9 cellular contexts compared by ENCODE assay signal in the genomic region with DNA sequence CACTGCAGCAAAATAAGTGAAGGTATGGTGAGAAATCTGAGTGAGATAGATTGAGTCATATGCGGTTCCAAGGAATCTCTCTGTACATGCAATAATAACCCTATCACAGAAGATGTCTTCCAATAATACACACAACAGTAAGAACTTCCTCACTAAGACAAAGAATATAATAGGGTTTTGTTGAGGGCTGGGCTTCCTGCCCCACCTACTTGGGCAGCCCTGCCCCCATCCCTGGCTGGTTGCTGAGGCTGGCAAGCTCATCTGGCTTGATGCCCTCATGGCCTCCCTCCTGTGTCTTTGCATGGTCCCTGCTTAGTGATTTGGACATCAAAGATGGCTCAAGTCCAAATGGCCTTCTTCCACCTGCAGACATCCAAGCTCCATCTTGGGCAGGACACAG. TPM values are rescaled to one million over a fixed set of nuclear protein-coding genes. Genes with fewer than 3 reads are reported as not detected.
DNase-seq lines count a peak whose midpoint lies in the region; ATAC-seq, FAIRE-seq and TF ChIP-seq lines count a peak whose summit lies in the region.
"Had no signal": no experiment of that assay in that cellular context is flagged by ENCODE, and none has a peak within 500 bp of the region (broad histone marks: within the 10 kb centered on the region; RNA-seq: fewer than 3 reads in every experiment).

No MANE protein-coding gene starts in this region.

- BruUV-seq in Calu3 (replicated peaks; lab: Mats Ljungman, UMichigan): no TSS peak

- no peaks in the 10 kb centered on the region for H3K9me3 ChIP-seq in astrocyte (ENCODE audit: insufficient read depth, low read depth, low read length)

- peaks cover 25% of the 10 kb centered on the region for H3K4me1 ChIP-seq in astrocyte (ENCODE audit: insufficient read depth, low read length)

- H3K27me3 ChIP-seq in astrocyte (ENCODE audit: insufficient read depth, low read length): no peaks in the 10 kb centered on the region

- H2AFZ ChIP-seq in astrocyte (ENCODE audit: low read depth, low read length): no peak overlapping the region

- H3K27me3 Mint-ChIP-seq in Calu3 (ENCODE audit: unreplicated experiment): no peaks in the 10 kb centered on the region
- no peaks in the 10 kb centered on the region for H3K27me3 Mint-ChIP-seq in astrocyte (ENCODE audit: low read depth, unreplicated experiment)
- H3K27me3 Mint-ChIP-seq: IgD-negative memory B cell had no signal

- H3K4me1 Mint-ChIP-seq in Calu3 (ENCODE audit: low read depth, unreplicated experiment): peaks cover 40% of the 10 kb centered on the region
- H3K4me1 Mint-ChIP-seq in astrocyte (ENCODE audit: low read depth, unreplicated experiment): peaks cover 15% of the 10 kb centered on the region

- no peaks in the 10 kb centered on the region for H3K36me3 ChIP-seq in astrocyte (ENCODE audit: insufficient read depth, low read length)

- H3K9ac ChIP-seq in astrocyte (ENCODE audit: low read length): peak overlapping the region; percentile 37

- ATAC-seq in HG02852 (IDR thresholded peaks at IDR 0.05; ENCODE audit: unreplicated experiment) (no peak), HG03457 (IDR thresholded peaks at IDR 0.05; ENCODE audit: unreplicated experiment) (no peak)

- H4K20me1 ChIP-seq in astrocyte (ENCODE audit: insufficient read depth, low read length): no peaks in the 10 kb centered on the region

- H3K4me3 Mint-ChIP-seq in Calu3 (ENCODE audit: low read depth, unreplicated experiment) (peak overlapping the region; percentile 76), astrocyte (ENCODE audit: unreplicated experiment) (no peak overlapping the region)

- H3K79me2 ChIP-seq in astrocyte (ENCODE audit: insufficient read depth, low read length): no peaks in the 10 kb centered on the region

- peak overlapping the region; percentile 86 for H3K4me2 ChIP-seq in astrocyte (ENCODE audit: low read length)

- FAIRE-seq in astrocyte (lab: Jason Lieb, UNC): no peak

- H3K27ac ChIP-seq in astrocyte (ENCODE audit: low read depth, low read length): peak overlapping the region; percentile 70

- peak; percentile 66 for DNase-seq in Calu3
- peak; percentile 69 for DNase-seq in NCI-H2227 treated with DMSO at 0.1 percent for 48 hours (lab: John Stamatoyannopoulos, UW)
- peak; percentile 55 for DNase-seq in astrocyte (ENCODE audit: low read depth)
- peak; percentile 84 for DNase-seq in midbrain (lab: John Stamatoyannopoulos, UW)
- no peak for DNase-seq in SKM-1 (lab: John Stamatoyannopoulos, UW; ENCODE audit: unreplicated experiment)
- no peak for DNase-seq in H4 (ENCODE audit: low spot score)

- TF ChIP-seq CTCF in Calu3 (IDR thresholded peaks at IDR 0.05; ENCODE audit: unreplicated experiment) (no peak), astrocyte (IDR thresholded peaks at IDR 0.05; ENCODE audit: insufficient read depth, low read depth, low read length) (no peak)

- H3K36me3 Mint-ChIP-seq in Calu3 (ENCODE audit: insufficient read depth, unreplicated experiment) (peaks cover 17% of the 10 kb centered on the region), astrocyte (ENCODE audit: low read depth, unreplicated experiment) (no peaks in the 10 kb centered on the region)
- H3K36me3 Mint-ChIP-seq: IgD-negative memory B cell had no signal

- no peak overlapping the region for H3K4me3 ChIP-seq in astrocyte (ENCODE audit: insufficient read depth, low read depth, low read length)

- H3K9me3 Mint-ChIP-seq in Calu3 (ENCODE audit: low read depth, unreplicated experiment) (no peaks in the 10 kb centered on the region), astrocyte (ENCODE audit: unreplicated experiment) (no peaks in the 10 kb centered on the region)

- H3K27ac Mint-ChIP-seq in Calu3 (ENCODE audit: unreplicated experiment) (peak overlapping the region; percentile 91), astrocyte (ENCODE audit: unreplicated experiment) (peak overlapping the region; percentile 69)

- CTCF ChIA-PET in Calu3 (lab: Charles Lee): no interaction called here

- intact Hi-C loops in Calu3 (cut with micrococcal nuclease; ENCODE audit: unreplicated experiment): loop anchor here (5.0 to 10.0 kb wide), 2 partner anchors 92 to 255 kb away; no protein-coding TSS in a partner anchor

RNA-seq across cellular contexts. Expression of a gene that starts 2.7 kb away (rescaled TPM):
- 21.7 and 22.5 TPM in 2 replicates for total RNA-seq in Calu3 (2022)
- total RNA-seq in astrocyte: 9.5 and 10.5 TPM in 2 replicates
- total RNA-seq in H4 (2014; rRNA removed; shearing (Covaris generic)): 7.7 and 8.4 TPM in 2 replicates

Comparison
In these comparisons a context has a peak if more than half of its experiments do, and no peak if none do; other contexts are left out.
1. DNase-seq: peak in Calu3 (single experiment), NCI-H2227 treated with DMSO at 0.1 percent for 48 hours (single experiment), astrocyte (single experiment) and midbrain (single experiment); none in SKM-1 (single experiment) and H4 (single experiment).